Comparison of ENCODE assay signal across 1 cellular context in the genomic region with DNA sequence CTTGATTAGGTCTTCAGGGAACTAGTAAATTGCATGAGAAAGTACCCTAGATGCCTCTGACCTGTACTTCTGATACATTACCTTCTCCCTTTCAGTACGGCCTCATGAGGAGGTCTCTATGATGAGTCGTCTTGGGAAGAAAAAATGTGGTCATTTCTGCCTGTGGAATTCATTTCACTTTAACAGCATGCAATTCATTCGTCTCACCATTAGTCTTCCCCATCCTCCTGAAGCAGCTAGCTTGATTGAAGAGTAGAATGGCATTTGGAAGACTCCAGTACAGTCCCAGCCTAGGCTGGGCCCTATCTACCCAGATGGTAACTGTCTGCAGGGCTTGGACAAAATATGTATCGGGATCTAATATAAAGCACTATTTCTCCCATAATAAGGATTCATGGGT.
TF ChIP-seq lines count a peak whose summit lies in the region.

No MANE protein-coding gene starts in this region.

TF ChIP-seq in GM23338, 12 proteins besides CTCF, POLR2A, EP300 and RAD21 (continued from another document):
- TF ChIP-seq, protein P1, sequence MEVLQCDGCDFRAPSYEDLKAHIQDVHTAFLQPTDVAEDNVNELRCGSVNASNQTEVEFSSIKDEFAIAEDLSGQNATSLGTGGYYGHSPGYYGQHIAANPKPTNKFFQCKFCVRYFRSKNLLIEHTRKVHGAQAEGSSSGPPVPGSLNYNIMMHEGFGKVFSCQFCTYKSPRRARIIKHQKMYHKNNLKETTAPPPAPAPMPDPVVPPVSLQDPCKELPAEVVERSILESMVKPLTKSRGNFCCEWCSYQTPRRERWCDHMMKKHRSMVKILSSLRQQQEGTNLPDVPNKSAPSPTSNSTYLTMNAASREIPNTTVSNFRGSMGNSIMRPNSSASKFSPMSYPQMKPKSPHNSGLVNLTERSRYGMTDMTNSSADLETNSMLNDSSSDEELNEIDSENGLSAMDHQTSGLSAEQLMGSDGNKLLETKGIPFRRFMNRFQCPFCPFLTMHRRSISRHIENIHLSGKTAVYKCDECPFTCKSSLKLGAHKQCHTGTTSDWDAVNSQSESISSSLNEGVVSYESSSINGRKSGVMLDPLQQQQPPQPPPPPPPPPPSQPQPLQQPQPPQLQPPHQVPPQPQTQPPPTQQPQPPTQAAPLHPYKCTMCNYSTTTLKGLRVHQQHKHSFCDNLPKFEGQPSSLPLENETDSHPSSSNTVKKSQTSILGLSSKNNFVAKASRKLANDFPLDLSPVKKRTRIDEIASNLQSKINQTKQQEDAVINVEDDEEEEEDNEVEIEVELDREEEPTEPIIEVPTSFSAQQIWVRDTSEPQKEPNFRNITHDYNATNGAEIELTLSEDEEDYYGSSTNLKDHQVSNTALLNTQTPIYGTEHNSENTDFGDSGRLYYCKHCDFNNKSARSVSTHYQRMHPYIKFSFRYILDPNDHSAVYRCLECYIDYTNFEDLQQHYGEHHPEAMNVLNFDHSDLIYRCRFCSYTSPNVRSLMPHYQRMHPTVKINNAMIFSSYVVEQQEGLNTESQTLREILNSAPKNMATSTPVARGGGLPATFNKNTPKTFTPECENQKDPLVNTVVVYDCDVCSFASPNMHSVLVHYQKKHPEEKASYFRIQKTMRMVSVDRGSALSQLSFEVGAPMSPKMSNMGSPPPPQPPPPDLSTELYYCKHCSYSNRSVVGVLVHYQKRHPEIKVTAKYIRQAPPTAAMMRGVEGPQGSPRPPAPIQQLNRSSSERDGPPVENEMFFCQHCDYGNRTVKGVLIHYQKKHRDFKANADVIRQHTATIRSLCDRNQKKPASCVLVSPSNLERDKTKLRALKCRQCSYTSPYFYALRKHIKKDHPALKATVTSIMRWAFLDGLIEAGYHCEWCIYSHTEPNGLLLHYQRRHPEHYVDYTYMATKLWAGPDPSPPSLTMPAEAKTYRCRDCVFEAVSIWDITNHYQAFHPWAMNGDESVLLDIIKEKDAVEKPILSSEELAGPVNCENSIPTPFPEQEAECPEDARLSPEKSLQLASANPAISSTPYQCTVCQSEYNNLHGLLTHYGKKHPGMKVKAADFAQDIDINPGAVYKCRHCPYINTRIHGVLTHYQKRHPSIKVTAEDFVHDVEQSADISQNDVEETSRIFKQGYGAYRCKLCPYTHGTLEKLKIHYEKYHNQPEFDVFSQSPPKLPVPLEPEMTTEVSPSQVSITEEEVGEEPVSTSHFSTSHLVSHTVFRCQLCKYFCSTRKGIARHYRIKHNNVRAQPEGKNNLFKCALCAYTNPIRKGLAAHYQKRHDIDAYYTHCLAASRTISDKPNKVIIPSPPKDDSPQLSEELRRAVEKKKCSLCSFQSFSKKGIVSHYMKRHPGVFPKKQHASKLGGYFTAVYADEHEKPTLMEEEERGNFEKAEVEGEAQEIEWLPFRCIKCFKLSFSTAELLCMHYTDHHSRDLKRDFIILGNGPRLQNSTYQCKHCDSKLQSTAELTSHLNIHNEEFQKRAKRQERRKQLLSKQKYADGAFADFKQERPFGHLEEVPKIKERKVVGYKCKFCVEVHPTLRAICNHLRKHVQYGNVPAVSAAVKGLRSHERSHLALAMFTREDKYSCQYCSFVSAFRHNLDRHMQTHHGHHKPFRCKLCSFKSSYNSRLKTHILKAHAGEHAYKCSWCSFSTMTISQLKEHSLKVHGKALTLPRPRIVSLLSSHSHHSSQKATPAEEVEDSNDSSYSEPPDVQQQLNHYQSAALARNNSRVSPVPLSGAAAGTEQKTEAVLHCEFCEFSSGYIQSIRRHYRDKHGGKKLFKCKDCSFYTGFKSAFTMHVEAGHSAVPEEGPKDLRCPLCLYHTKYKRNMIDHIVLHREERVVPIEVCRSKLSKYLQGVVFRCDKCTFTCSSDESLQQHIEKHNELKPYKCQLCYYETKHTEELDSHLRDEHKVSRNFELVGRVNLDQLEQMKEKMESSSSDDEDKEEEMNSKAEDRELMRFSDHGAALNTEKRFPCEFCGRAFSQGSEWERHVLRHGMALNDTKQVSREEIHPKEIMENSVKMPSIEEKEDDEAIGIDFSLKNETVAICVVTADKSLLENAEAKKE (CRISPR knock-in tag; IDR thresholded peaks at IDR 0.05) = no peak
- TF ChIP-seq, protein P2, sequence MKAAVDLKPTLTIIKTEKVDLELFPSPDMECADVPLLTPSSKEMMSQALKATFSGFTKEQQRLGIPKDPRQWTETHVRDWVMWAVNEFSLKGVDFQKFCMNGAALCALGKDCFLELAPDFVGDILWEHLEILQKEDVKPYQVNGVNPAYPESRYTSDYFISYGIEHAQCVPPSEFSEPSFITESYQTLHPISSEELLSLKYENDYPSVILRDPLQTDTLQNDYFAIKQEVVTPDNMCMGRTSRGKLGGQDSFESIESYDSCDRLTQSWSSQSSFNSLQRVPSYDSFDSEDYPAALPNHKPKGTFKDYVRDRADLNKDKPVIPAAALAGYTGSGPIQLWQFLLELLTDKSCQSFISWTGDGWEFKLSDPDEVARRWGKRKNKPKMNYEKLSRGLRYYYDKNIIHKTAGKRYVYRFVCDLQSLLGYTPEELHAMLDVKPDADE (IDR thresholded peaks at IDR 0.05) = no peak
- TF ChIP-seq ZNF114 (CRISPR knock-in tag; IDR thresholded peaks at IDR 0.05) (no peak), EZH2phosphoT487 (IDR thresholded peaks at IDR 0.05; ENCODE audit: unreplicated experiment) (no peak)
